Comparison of ENCODE assay signal across 15 cellular contexts in the genomic region with DNA sequence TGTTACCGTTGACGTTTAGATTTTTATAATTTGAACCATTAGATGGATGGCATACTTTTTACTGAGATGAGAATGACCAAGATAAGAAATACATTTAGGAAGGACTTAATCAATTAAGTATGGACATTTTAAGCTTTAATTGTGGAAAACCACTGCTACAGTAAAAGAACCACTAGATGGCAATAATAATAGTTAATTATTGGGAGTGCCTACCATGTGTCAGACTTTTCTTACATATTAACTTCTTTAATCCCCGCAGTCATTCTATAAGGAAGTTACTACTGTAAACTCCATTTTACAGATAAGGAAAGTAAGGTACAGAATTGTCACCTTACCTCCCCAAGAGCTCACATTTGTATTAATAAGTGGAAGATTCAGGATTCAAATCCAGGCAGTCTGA. TPM values are rescaled to one million over a fixed set of nuclear protein-coding genes. Genes with fewer than 3 reads are reported as not detected.
A peak's percentile ranks its signal among the peaks of the same experiment; 100 is the strongest.
DNase-seq lines count a peak whose midpoint lies in the region; ATAC-seq and TF ChIP-seq lines count a peak whose summit lies in the region.
"Had no signal": no experiment of that assay in that cellular context is flagged by ENCODE, and none has a peak within 500 bp of the region (broad histone marks: within the 10 kb centered on the region; RNA-seq: fewer than 3 reads in every experiment).

No MANE protein-coding gene starts in this region.

- H3K36me3 ChIP-seq in liver (ENCODE audit: control insufficient read depth in 4 of 4, insufficient read depth in 3 of 4, low read depth in 1 of 4, low read length in 3 of 4), result no peaks in the 10 kb centered on the region
- H3K36me3 ChIP-seq in vagina, result no peaks in the 10 kb centered on the region
- H3K36me3 ChIP-seq: BLaER1 treated with 17β-estradiol and CSF1 and Interleukin-3, amounts not matched to agents 10 nM and 100 nM had no signal

- no peaks in the 10 kb centered on the region for H3K4me1 Mint-ChIP-seq in chondrocyte (ENCODE audit: low read depth)
- no peaks in the 10 kb centered on the region for H3K4me1 Mint-ChIP-seq in activated naive CD8-positive, alpha-beta T cell treated with anti-CD3 and anti-CD28 coated beads, Interleukin-2, amount 50 U/mL, for 24 hours
- H3K4me1 Mint-ChIP-seq: activated CD4-positive, alpha-beta T cell treated with anti-CD3 and anti-CD28 coated beads, Interleukin-2, amount 10 ng/mL, durations not matched to agents 7 days and 5 days had no signal

- H3K4me3 ChIP-seq in AG04449 (ENCODE audit: low read depth, low read length) (no peak overlapping the region), liver (ENCODE audit: low read depth in 1 of 3, low read length in 3 of 3) (no peak overlapping the region), vagina (no peak overlapping the region)
- H3K4me3 ChIP-seq: BLaER1 treated with 17β-estradiol and CSF1 and Interleukin-3, amounts not matched to agents 10 nM and 100 nM had no signal

- H3K9me3 Mint-ChIP-seq in chondrocyte (ENCODE audit: low read depth), result peaks cover 12% of the 10 kb centered on the region
- H3K9me3 Mint-ChIP-seq in activated naive CD8-positive, alpha-beta T cell treated with anti-CD3 and anti-CD28 coated beads, Interleukin-2, amount 50 U/mL, for 24 hours, result no peaks in the 10 kb centered on the region
- H3K9me3 Mint-ChIP-seq: activated CD4-positive, alpha-beta T cell treated with anti-CD3 and anti-CD28 coated beads, Interleukin-2, amount 10 ng/mL, durations not matched to agents 7 days and 5 days had no signal

- CTCF ChIA-PET in AG04449 (lab: Yijun Ruan, JAX), result interaction anchor here (0.7 to 2.4 kb wide), 17 partner anchors 10 to 970 kb away, joined by 3 to 12 read pairs (median 4); partner anchors contain the start of gene USP53

- no peak overlapping the region for H3K4me3 Mint-ChIP-seq in chondrocyte (ENCODE audit: unreplicated experiment)
- no peak overlapping the region for H3K4me3 Mint-ChIP-seq in activated naive CD8-positive, alpha-beta T cell treated with anti-CD3 and anti-CD28 coated beads, Interleukin-2, amount 50 U/mL, for 24 hours
- H3K4me3 Mint-ChIP-seq: activated CD4-positive, alpha-beta T cell treated with anti-CD3 and anti-CD28 coated beads, Interleukin-2, amount 10 ng/mL, durations not matched to agents 7 days and 5 days; neural crest cell had no signal

- H3K9me3 ChIP-seq in liver (ENCODE audit: control insufficient read depth in 4 of 4, low read length in 3 of 4) (no peaks in the 10 kb centered on the region), vagina (no peaks in the 10 kb centered on the region)
- H3K9me3 ChIP-seq: BLaER1 treated with 17β-estradiol and CSF1 and Interleukin-3, amounts not matched to agents 10 nM and 100 nM had no signal

- H3K27ac Mint-ChIP-seq in chondrocyte (ENCODE audit: unreplicated experiment), result no peak overlapping the region
- no peak overlapping the region for H3K27ac Mint-ChIP-seq in activated naive CD8-positive, alpha-beta T cell treated with anti-CD3 and anti-CD28 coated beads, Interleukin-2, amount 50 U/mL, for 24 hours
- H3K27ac Mint-ChIP-seq: activated CD4-positive, alpha-beta T cell treated with anti-CD3 and anti-CD28 coated beads, Interleukin-2, amount 10 ng/mL, durations not matched to agents 7 days and 5 days had no signal

- peaks cover 0 to 2% (median 0%) of the 10 kb centered on the region in 4 donors for H3K27me3 ChIP-seq in liver (ENCODE audit: control insufficient read depth in 4 of 4, insufficient read depth in 4 of 4, low read length in 3 of 4)
- H3K27me3 ChIP-seq in vagina, result no peaks in the 10 kb centered on the region
- H3K27me3 ChIP-seq: BLaER1 treated with 17β-estradiol and CSF1 and Interleukin-3, amounts not matched to agents 10 nM and 100 nM had no signal

- H3K36me3 Mint-ChIP-seq in chondrocyte (ENCODE audit: low read depth), result no peaks in the 10 kb centered on the region
- no peaks in the 10 kb centered on the region for H3K36me3 Mint-ChIP-seq in activated naive CD8-positive, alpha-beta T cell treated with anti-CD3 and anti-CD28 coated beads, Interleukin-2, amount 50 U/mL, for 24 hours (ENCODE audit: low read depth)

- H3K27ac ChIP-seq in liver (ENCODE audit: low read depth in 1 of 2, low read length in 2 of 2) (no peak overlapping the region), vagina (no peak overlapping the region)
- H3K27ac ChIP-seq: BLaER1 treated with 17β-estradiol and CSF1 and Interleukin-3, amounts not matched to agents 10 nM and 100 nM had no signal

- POLR2A ChIA-PET in AG04449 (lab: Yijun Ruan, JAX), result interaction anchor here (1.0 kb wide), 1 partner anchor 16 kb away, joined by 3 read pairs; no protein-coding TSS in a partner anchor

- peak; percentile 40 to 42 for TF ChIP-seq RAD21 in liver (IDR thresholded peaks at IDR 0.05)

- DNase-seq in AG04449 (ENCODE audit: low read depth, low spot score) (no peak), chondrocyte (ENCODE audit: low spot score) (no peak), mesenteric fat pad (ENCODE audit: low spot score) (no peak), vagina (ENCODE audit: extremely low spot score in 2 of 2) (no peak), NCI-H1930 (lab: John Stamatoyannopoulos, UW) (no peak)
- no peak for DNase-seq in activated naive CD8-positive, alpha-beta T cell treated with anti-CD3 and anti-CD28 coated beads, Interleukin-2, amount 50 U/mL, for 24 hours
- DNase-seq: activated CD4-positive, alpha-beta T cell treated with anti-CD3 and anti-CD28 coated beads, Interleukin-2, amount 10 ng/mL, durations not matched to agents 7 days and 5 days; activated naive CD4-positive, alpha-beta T cell treated with Interleukin-2 at 50 U/mL for 16 hours; H7; stimulated activated CD4-positive, alpha-beta T cell treated with anti-CD3 and anti-CD28 coated beads, Interleukin-1b, Interleukin-23, amount 100 ng/mL, for 48 hours; stimulated activated naive CD4-positive, alpha-beta T cell had no signal

- no peaks in the 10 kb centered on the region for H3K27me3 Mint-ChIP-seq in chondrocyte (ENCODE audit: low read depth)
- no peaks in the 10 kb centered on the region for H3K27me3 Mint-ChIP-seq in activated naive CD8-positive, alpha-beta T cell treated with anti-CD3 and anti-CD28 coated beads, Interleukin-2, amount 50 U/mL, for 24 hours

- H3K9ac ChIP-seq in liver (ENCODE audit: low read depth in 1 of 2, low read length in 2 of 2), result no peak overlapping the region
- H3K9ac ChIP-seq: BLaER1 treated with 17β-estradiol and CSF1 and Interleukin-3, amounts not matched to agents 10 nM and 100 nM had no signal

- no peak for TF ChIP-seq POLR2A in vagina (IDR thresholded peaks at IDR 0.05)

- intact Hi-C loops in vagina (cut with DNase I), result no loop called here

- ATAC-seq in activated naive CD8-positive, alpha-beta T cell treated with anti-CD3 and anti-CD28 coated beads, Interleukin-2, amount 50 U/mL, for 24 hours, result no peak

- peak; percentile 2 for TF ChIP-seq CTCF in AG04449 (IDR thresholded peaks at IDR 0.05; ENCODE audit: insufficient read depth, low read length, missing control alignments)
- TF ChIP-seq CTCF in LNCAP (IDR thresholded peaks at IDR 0.05), result peak; percentile 35; the same call in 1 of the 2 replicates
- TF ChIP-seq CTCF in chondrocyte (IDR thresholded peaks at IDR 0.05), result peak; percentile 70
- peak; percentile 15 for TF ChIP-seq CTCF in liver (IDR thresholded peaks at IDR 0.05; ENCODE audit: low read depth, low read length, missing input control)
- TF ChIP-seq CTCF in vagina (IDR thresholded peaks at IDR 0.05), result no peak

- H3K4me1 ChIP-seq in liver (ENCODE audit: control insufficient read depth in 4 of 4, insufficient read depth in 4 of 4, low read length in 3 of 4) (no peaks in the 10 kb centered on the region), vagina (no peaks in the 10 kb centered on the region)

- 65% methylated on average over 3 of the region's 3 CpGs for WGBS in liver

TF ChIP-seq in liver, 16 proteins besides CTCF, POLR2A, EP300 and RAD21:
- TF ChIP-seq JUND (IDR thresholded peaks at IDR 0.05) (no peak), SP1 (IDR thresholded peaks at IDR 0.05) (no peak), FOXA2 (IDR thresholded peaks at IDR 0.05) (no peak), EGR1 (IDR thresholded peaks at IDR 0.05; ENCODE audit: low read depth in 2 of 2) (no peak)

RNA-seq across cellular contexts. Expression of gene MYOZ2, which starts 48.5 kb away (rescaled TPM):
- total RNA-seq in chondrocyte (0.13 to 0.35 TPM in 2 of 3 replicates, not detected in the other), liver (under 1 TPM in 1 of 2 donors, not detected in 1; 0.08 TPM), mesenteric fat pad (0.29 TPM), vagina (0.49 TPM)
- polyA plus RNA-seq in liver, result under 1 TPM in 1 of 2 donors, not detected in 1; 0.03 TPM
- total RNA-seq: activated CD4-positive, alpha-beta T cell treated with anti-CD3 and anti-CD28 coated beads, Interleukin-2, amount 10 ng/mL, durations not matched to agents 7 days and 5 days; H7; neural crest cell had no signal

Comparison
In these comparisons a context has a peak if more than half of its experiments do, and no peak if none do; other contexts are left out.
1. CTCF ChIP-seq: peak in AG04449 (single experiment), LNCAP (single experiment), chondrocyte (single experiment) and liver (single experiment); none in vagina (0 of 3).